In the genomic region with DNA sequence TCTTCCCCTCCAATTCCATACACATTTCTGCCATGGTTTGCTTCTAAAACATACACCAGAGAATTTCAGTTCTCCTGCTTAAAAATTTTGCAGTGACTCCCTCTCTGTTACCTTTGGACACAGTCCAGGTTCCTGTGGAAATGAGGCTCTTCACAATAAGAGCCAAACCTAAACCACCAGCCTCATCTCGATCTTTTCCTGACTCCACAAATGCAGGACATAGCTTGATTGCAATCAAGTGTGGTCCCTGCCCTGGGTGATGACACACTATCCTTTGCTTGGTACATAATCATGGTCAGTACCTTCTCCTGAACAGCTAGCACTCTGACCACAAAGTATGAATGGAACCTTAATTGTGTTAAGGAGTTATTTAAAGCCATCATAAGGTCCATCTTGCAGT, we compare ENCODE assay signal across 15 cellular contexts.
A peak's percentile ranks its signal among the peaks of the same experiment; 100 is the strongest.
DNase-seq lines count a peak whose midpoint lies in the region; ATAC-seq, FAIRE-seq and TF ChIP-seq lines count a peak whose summit lies in the region.
"Had no signal": no experiment of that assay in that cellular context is flagged by ENCODE, and none has a peak within 500 bp of the region (broad histone marks: within the 10 kb centered on the region; RNA-seq: fewer than 3 reads in every experiment).

No MANE protein-coding gene starts in this region.

- POLR2A ChIA-PET in HepG2 (lab: Yijun Ruan, JAX): no interaction called here

- DNase-seq in HepG2 (ENCODE audit: low spot score) (no peak), right lobe of liver (no peak), SK-N-MC (ENCODE audit: low read depth, low spot score) (no peak), fibroblast of peridontal ligament (ENCODE audit: extremely low read depth) (peak; percentile 97), NK-92 (lab: John Stamatoyannopoulos, UW; ENCODE audit: unreplicated experiment) (no peak), head of caudate nucleus (no peak), cerebellum (ENCODE audit: low spot score) (no peak)
- DNase-seq: activated CD8-positive, alpha-beta memory T cell treated with anti-CD3 and anti-CD28 coated beads for 24 hours; activated naive CD4-positive, alpha-beta T cell treated with anti-CD3 and anti-CD28 coated beads, Interleukin-2, amount 50 U/mL, for 16 hours; left colon; stimulated activated CD4-positive, alpha-beta T cell treated with anti-CD3 and anti-CD28 coated beads, Interleukin-15, amount 100 ng/mL, for 24 hours; uterus had no signal

- no peak overlapping the region for H3K27ac ChIP-seq in HepG2 (ENCODE audit: extremely low read length, insufficient read depth, low read length)
- H3K27ac ChIP-seq in right lobe of liver: no peak overlapping the region
- 0 out of 2 replicates have a peak overlapping the region, but pooled peaks have one; percentile 27 for H3K27ac ChIP-seq in SK-N-MC
- H3K27ac ChIP-seq: KMS-11, PC-9, uterus had no signal

- no peak overlapping the region for H3K9ac ChIP-seq in HepG2 (ENCODE audit: insufficient read depth, low read depth, low read length)
- no peak overlapping the region for H3K9ac ChIP-seq in SK-N-MC (ENCODE audit: insufficient read length)
- H3K9ac ChIP-seq: KMS-11 had no signal

- TF ChIP-seq EP300 in HepG2 (IDR thresholded peaks at IDR 0.05; ENCODE audit: low read depth in 2 of 2, low read length in 2 of 2) (no peak), HepG2 (CRISPR knock-in tag; IDR thresholded peaks at IDR 0.05; ENCODE audit: borderline replicate concordance) (no peak)

- ATAC-seq in HepG2 (peak; percentile 18; the same call in 1 of the 3 replicates), right lobe of liver (no peak), GM19463 (IDR thresholded peaks at IDR 0.05; ENCODE audit: unreplicated experiment) (no peak)
- ATAC-seq: left colon had no signal

- H3K4me3 ChIP-seq in HepG2 (replicated peaks in 1 of 3; ENCODE audit: insufficient read depth in 1 of 3, low read depth in 2 of 3, low read length in 3 of 3) (no peak overlapping the region), right lobe of liver (no peak overlapping the region), SK-N-MC (peak overlapping the region; percentile 11; the same call in 1 of the 2 replicates)
- H3K4me3 ChIP-seq: PC-9, uterus had no signal

- H3K36me3 ChIP-seq in HepG2 (replicated peaks in 1 of 2; ENCODE audit: control insufficient read depth in 1 of 2, insufficient read depth in 2 of 2, low read length in 2 of 2) (no peaks in the 10 kb centered on the region), right lobe of liver (no peaks in the 10 kb centered on the region), SK-N-MC (ENCODE audit: insufficient read depth, low read length) (no peaks in the 10 kb centered on the region)
- H3K36me3 ChIP-seq: uterus had no signal

- 0% methylated on average over 1 of the region's 1 CpG for WGBS in HepG2 (ENCODE audit: low lambda C conversion rate)
- 44% methylated on average over 1 of the region's 1 CpG for WGBS in right lobe of liver (ENCODE audit: insufficient coverage, low coverage, low lambda C conversion rate, missing lambda C conversion rate)

- CTCF ChIA-PET in HepG2 (lab: Yijun Ruan, JAX; ENCODE audit: low intra/inter-chr PET ratio, low total read pairs): no interaction called here

- no TSS peak for BruUV-seq in HepG2 (replicated peaks; lab: Mats Ljungman, UMichigan)

- no peaks in the 10 kb centered on the region for H3K9me3 ChIP-seq in HepG2 (ENCODE audit: low read length)
- H3K9me3 ChIP-seq in right lobe of liver: no peaks in the 10 kb centered on the region
- H3K9me3 ChIP-seq in SK-N-MC (ENCODE audit: low read depth, low read length): no peaks in the 10 kb centered on the region
- H3K9me3 ChIP-seq: uterus had no signal

- H3K27me3 ChIP-seq in HepG2 (ENCODE audit: control insufficient read depth in 1 of 2, insufficient read depth in 2 of 2, low read length in 2 of 2): no peaks in the 10 kb centered on the region
- H3K27me3 ChIP-seq in right lobe of liver: no peaks in the 10 kb centered on the region
- H3K27me3 ChIP-seq: uterus had no signal

- H3K79me2 ChIP-seq in HepG2 (ENCODE audit: insufficient read depth, low read length): no peaks in the 10 kb centered on the region

- no peak for TF ChIP-seq RAD21 in HepG2 (CRISPR knock-in tag; IDR thresholded peaks at IDR 0.05)

- no peak for FAIRE-seq in HepG2 (lab: Jason Lieb, UNC)

- TF ChIP-seq CTCF in HepG2 (CRISPR knock-in tag; IDR thresholded peaks at IDR 0.05): no peak
- TF ChIP-seq CTCF in right lobe of liver (IDR thresholded peaks at IDR 0.05): no peak

- H3K4me2 ChIP-seq in HepG2 (ENCODE audit: low read depth, low read length): no peak overlapping the region
- H3K4me2 ChIP-seq: KMS-11, PC-9 had no signal

- intact Hi-C loops in HepG2 (cut with micrococcal nuclease; ENCODE audit: unreplicated experiment) (no loop called here), right lobe of liver (cut with DNase I) (no loop called here), head of caudate nucleus (cut with DNase I) (no loop called here)

- TF ChIP-seq POLR2A in HepG2 (IDR thresholded peaks at IDR 0.05; ENCODE audit: insufficient read depth in 1 of 2, low read depth in 2 of 2, low read length in 2 of 2) (no peak), right lobe of liver (IDR thresholded peaks at IDR 0.05) (no peak)

- in situ Hi-C loops in HepG2 (cut with HindIII; ENCODE audit: extremely low pct_ligation_motif_present, low pct_unique_long_range_greater_than_20kb): no loop called here

- H4K20me1 ChIP-seq in HepG2 (ENCODE audit: insufficient read depth, low read length): no peaks in the 10 kb centered on the region

- no peak overlapping the region for H2AFZ ChIP-seq in HepG2 (ENCODE audit: low read length)
- H2AFZ ChIP-seq: PC-9 had no signal

- peaks cover 8% of the 10 kb centered on the region for H3K4me1 ChIP-seq in HepG2 (ENCODE audit: insufficient read depth, low read length)
- no peaks in the 10 kb centered on the region for H3K4me1 ChIP-seq in right lobe of liver
- H3K4me1 ChIP-seq: uterus had no signal

TF ChIP-seq in HepG2, 621 proteins besides CTCF, POLR2A, EP300 and RAD21 (continues in another document):
- TF ChIP-seq ZNF20 (CRISPR knock-in tag; IDR thresholded peaks at IDR 0.05): no peak
- no peak for TF ChIP-seq NAIF1 (CRISPR knock-in tag; IDR thresholded peaks at IDR 0.05; ENCODE audit: borderline replicate concordance)
- TF ChIP-seq GABPA (IDR thresholded peaks at IDR 0.05; ENCODE audit: low read depth, low read length): no peak
- TF ChIP-seq GABPA (CRISPR knock-in tag; IDR thresholded peaks at IDR 0.05; ENCODE audit: low read depth): no peak
- TF ChIP-seq XRCC5 (optimal IDR thresholded peaks at IDR 0.05; ENCODE audit: low read length): no peak
- TF ChIP-seq, protein P1, sequence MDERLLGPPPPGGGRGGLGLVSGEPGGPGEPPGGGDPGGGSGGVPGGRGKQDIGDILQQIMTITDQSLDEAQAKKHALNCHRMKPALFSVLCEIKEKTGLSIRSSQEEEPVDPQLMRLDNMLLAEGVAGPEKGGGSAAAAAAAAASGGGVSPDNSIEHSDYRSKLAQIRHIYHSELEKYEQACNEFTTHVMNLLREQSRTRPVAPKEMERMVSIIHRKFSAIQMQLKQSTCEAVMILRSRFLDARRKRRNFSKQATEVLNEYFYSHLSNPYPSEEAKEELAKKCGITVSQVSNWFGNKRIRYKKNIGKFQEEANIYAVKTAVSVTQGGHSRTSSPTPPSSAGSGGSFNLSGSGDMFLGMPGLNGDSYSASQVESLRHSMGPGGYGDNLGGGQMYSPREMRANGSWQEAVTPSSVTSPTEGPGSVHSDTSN (CRISPR knock-in tag; IDR thresholded peaks at IDR 0.05): no peak
- no peak for TF ChIP-seq KDM1A (CRISPR knock-in tag; IDR thresholded peaks at IDR 0.05)
- no peak for TF ChIP-seq ATF7-NPFF (CRISPR knock-in tag; IDR thresholded peaks at IDR 0.05; ENCODE audit: low read depth)
- no peak for TF ChIP-seq ZNF503 (CRISPR knock-in tag; IDR thresholded peaks at IDR 0.05)
- TF ChIP-seq ZNF790 (CRISPR knock-in tag; IDR thresholded peaks at IDR 0.05; ENCODE audit: borderline replicate concordance): no peak
- no peak for TF ChIP-seq ZFYVE20 (CRISPR knock-in tag; IDR thresholded peaks at IDR 0.05; ENCODE audit: borderline replicate concordance, low read depth)
- no peak for TF ChIP-seq ZNF691 (CRISPR knock-in tag; IDR thresholded peaks at IDR 0.05; ENCODE audit: borderline replicate concordance, low read depth)
- no peak for TF ChIP-seq ZNF556 (CRISPR knock-in tag; IDR thresholded peaks at IDR 0.05; ENCODE audit: borderline replicate concordance)
- TF ChIP-seq, protein P2, sequence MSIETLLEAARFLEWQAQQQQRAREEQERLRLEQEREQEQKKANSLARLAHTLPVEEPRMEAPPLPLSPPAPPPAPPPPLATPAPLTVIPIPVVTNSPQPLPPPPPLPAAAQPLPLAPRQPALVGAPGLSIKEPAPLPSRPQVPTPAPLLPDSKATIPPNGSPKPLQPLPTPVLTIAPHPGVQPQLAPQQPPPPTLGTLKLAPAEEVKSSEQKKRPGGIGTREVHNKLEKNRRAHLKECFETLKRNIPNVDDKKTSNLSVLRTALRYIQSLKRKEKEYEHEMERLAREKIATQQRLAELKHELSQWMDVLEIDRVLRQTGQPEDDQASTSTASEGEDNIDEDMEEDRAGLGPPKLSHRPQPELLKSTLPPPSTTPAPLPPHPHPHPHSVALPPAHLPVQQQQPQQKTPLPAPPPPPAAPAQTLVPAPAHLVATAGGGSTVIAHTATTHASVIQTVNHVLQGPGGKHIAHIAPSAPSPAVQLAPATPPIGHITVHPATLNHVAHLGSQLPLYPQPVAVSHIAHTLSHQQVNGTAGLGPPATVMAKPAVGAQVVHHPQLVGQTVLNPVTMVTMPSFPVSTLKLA (IDR thresholded peaks at IDR 0.05): no peak
